In the genomic region with DNA sequence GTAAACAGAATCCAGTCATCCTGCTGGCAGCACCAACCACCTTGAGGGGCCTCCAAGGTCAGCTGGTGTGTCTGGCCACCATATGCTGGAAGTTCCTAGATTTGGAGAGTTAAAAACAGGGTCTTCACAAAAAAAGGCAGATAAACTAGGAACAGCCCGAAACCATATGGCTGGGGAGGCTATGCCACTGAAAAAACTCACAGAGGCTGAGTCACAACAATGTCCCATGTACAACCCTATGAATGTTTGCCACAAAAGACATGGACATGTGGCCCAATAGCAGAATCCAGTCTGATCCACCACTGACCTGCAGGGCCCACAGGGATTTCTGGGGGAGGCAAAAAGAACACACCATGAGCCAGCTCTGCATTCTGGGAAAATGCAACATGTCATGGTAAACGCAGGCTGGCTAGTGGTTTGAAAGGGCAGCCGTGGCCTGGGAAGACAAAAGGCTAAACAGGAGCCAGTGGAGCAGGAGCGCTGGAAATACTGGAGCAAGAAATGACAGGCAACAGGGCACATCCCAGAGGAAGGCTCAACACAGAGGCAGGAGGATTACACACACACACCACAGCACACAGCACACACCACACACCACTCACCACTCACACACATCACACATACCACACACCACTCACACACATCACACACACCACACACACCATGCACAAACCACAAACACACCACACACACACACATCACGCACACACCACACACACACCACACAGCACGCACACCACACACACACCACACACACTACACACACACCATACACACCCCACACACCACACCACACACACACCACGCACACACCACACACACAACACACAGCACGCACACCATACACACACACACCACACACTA, we compare ENCODE assay signal across 1 cellular context.
TF ChIP-seq lines count a peak whose summit lies in the region.

No MANE protein-coding gene starts in this region.

TF ChIP-seq in SK-N-SH, 30 proteins besides CTCF, POLR2A, EP300 and RAD21 (continued from another document):
- TF ChIP-seq, protein P1, sequence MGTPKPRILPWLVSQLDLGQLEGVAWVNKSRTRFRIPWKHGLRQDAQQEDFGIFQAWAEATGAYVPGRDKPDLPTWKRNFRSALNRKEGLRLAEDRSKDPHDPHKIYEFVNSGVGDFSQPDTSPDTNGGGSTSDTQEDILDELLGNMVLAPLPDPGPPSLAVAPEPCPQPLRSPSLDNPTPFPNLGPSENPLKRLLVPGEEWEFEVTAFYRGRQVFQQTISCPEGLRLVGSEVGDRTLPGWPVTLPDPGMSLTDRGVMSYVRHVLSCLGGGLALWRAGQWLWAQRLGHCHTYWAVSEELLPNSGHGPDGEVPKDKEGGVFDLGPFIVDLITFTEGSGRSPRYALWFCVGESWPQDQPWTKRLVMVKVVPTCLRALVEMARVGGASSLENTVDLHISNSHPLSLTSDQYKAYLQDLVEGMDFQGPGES (IDR thresholded peaks at IDR 0.05; ENCODE audit: low read depth, low read length) = no peak
- TF ChIP-seq NFIC (IDR thresholded peaks at IDR 0.05; ENCODE audit: borderline replicate concordance) = 0 out of 2 replicates have a peak, but pooled peaks have one; percentile 18
- TF ChIP-seq JUND (IDR thresholded peaks at IDR 0.05) = no peak; the same call in 1 of the 2 replicates
- TF ChIP-seq TAF1 (IDR thresholded peaks at IDR 0.05; ENCODE audit: borderline replicate concordance, low read depth, low read length) = no peak
- TF ChIP-seq MEF2A (IDR thresholded peaks at IDR 0.05; ENCODE audit: borderline replicate concordance, low read depth) = no peak
- no peak for TF ChIP-seq YY1 (IDR thresholded peaks at IDR 0.05; ENCODE audit: low read depth)
- no peak for TF ChIP-seq RFX5 (IDR thresholded peaks at IDR 0.05; ENCODE audit: low read length)
- TF ChIP-seq TEAD4 (IDR thresholded peaks at IDR 0.05; ENCODE audit: borderline replicate concordance, insufficient read depth) = no peak
- no peak for TF ChIP-seq FOXJ3 (CRISPR knock-in tag; IDR thresholded peaks at IDR 0.05)
- TF ChIP-seq EZH2phosphoT487 (IDR thresholded peaks at IDR 0.05; ENCODE audit: borderline replicate concordance, low read depth) = no peak
- TF ChIP-seq, protein P2, sequence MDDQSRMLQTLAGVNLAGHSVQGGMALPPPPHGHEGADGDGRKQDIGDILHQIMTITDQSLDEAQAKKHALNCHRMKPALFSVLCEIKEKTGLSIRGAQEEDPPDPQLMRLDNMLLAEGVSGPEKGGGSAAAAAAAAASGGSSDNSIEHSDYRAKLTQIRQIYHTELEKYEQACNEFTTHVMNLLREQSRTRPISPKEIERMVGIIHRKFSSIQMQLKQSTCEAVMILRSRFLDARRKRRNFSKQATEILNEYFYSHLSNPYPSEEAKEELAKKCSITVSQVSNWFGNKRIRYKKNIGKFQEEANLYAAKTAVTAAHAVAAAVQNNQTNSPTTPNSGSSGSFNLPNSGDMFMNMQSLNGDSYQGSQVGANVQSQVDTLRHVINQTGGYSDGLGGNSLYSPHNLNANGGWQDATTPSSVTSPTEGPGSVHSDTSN (IDR thresholded peaks at IDR 0.05) = 0 out of 2 replicates have a peak, but pooled peaks have one; percentile 1
- TF ChIP-seq, protein P3, sequence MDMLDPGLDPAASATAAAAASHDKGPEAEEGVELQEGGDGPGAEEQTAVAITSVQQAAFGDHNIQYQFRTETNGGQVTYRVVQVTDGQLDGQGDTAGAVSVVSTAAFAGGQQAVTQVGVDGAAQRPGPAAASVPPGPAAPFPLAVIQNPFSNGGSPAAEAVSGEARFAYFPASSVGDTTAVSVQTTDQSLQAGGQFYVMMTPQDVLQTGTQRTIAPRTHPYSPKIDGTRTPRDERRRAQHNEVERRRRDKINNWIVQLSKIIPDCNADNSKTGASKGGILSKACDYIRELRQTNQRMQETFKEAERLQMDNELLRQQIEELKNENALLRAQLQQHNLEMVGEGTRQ (IDR thresholded peaks at IDR 0.05; ENCODE audit: borderline replicate concordance, low read depth, low read length) = no peak
- TF ChIP-seq RXRA (IDR thresholded peaks at IDR 0.05; ENCODE audit: borderline replicate concordance, low read depth) = no peak
- peak; percentile 94 for TF ChIP-seq TCF12 (IDR thresholded peaks at IDR 0.05)
- TF ChIP-seq CHD2 (IDR thresholded peaks at IDR 0.05; ENCODE audit: low read length, partially characterized antibody) = peak; percentile 38
- no peak for TF ChIP-seq ELF1 (IDR thresholded peaks at IDR 0.05)
- TF ChIP-seq GABPA (IDR thresholded peaks at IDR 0.05; ENCODE audit: low read depth) = no peak
- TF ChIP-seq, protein P4, sequence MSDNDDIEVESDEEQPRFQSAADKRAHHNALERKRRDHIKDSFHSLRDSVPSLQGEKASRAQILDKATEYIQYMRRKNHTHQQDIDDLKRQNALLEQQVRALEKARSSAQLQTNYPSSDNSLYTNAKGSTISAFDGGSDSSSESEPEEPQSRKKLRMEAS (IDR thresholded peaks at IDR 0.05; ENCODE audit: low read depth) = no peak
- TF ChIP-seq, protein P5, sequence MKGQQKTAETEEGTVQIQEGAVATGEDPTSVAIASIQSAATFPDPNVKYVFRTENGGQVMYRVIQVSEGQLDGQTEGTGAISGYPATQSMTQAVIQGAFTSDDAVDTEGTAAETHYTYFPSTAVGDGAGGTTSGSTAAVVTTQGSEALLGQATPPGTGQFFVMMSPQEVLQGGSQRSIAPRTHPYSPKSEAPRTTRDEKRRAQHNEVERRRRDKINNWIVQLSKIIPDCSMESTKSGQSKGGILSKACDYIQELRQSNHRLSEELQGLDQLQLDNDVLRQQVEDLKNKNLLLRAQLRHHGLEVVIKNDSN (IDR thresholded peaks at IDR 0.05; ENCODE audit: borderline replicate concordance, low read depth) = no peak
- no peak for TF ChIP-seq MXI1 (IDR thresholded peaks at IDR 0.05; ENCODE audit: low read depth, low read length)
- TF ChIP-seq POLR2AphosphoS5 (IDR thresholded peaks at IDR 0.05; ENCODE audit: low read depth, low read length) = peak; percentile 20; the same call in 1 of the 2 replicates
- TF ChIP-seq FOXM1 (IDR thresholded peaks at IDR 0.05; ENCODE audit: low read depth) = no peak
- no peak for TF ChIP-seq GATA2 (CRISPR knock-in tag; IDR thresholded peaks at IDR 0.05)
